ENCODE assay signal across 9 cellular contexts in the genomic region with DNA sequence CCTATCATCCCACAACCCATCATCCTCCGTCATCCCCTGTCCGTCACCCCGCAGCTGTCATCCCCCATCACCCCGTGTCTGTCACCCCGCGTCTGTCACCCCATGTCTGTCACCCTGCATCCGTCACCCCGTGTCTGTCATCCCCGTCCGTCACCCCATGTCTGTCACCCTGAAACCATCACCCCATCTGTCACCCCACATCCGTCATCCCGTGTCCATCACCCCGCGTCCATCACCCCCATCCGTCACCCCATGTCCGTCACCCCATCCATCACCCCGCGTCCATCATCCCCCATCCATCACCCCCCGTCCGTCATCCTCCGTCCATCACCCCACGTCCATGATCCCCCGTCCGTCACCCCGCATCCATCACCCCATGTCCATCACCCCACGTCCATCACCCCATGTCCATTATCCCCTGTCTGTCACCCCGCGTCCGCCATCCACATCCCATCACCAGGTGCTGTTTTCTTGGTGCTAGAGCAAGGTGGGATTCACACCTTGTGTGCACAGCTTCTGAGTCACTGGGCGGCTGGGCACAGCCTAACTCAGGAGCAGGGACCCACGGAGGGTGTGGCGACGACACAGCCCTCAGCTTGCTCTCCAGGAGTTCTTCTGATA. TPM values are rescaled to one million over a fixed set of nuclear protein-coding genes. Genes with fewer than 3 reads are reported as not detected.
DNase-seq lines count a peak whose midpoint lies in the region; ATAC-seq, FAIRE-seq and TF ChIP-seq lines count a peak whose summit lies in the region.
"Had no signal": no experiment of that assay in that cellular context is flagged by ENCODE, and none has a peak within 500 bp of the region (broad histone marks: within the 10 kb centered on the region; RNA-seq: fewer than 3 reads in every experiment).

No MANE protein-coding gene starts in this region.

- TF ChIP-seq EP300 in HepG2 (IDR thresholded peaks at IDR 0.05; ENCODE audit: low read depth in 2 of 2, low read length in 2 of 2), result no peak
- TF ChIP-seq EP300 in HepG2 (CRISPR knock-in tag; IDR thresholded peaks at IDR 0.05; ENCODE audit: borderline replicate concordance), result no peak

- H3K9ac ChIP-seq in HepG2 (ENCODE audit: insufficient read depth, low read depth, low read length), result no peak overlapping the region
- H3K9ac ChIP-seq in mammary epithelial cell (ENCODE audit: insufficient read depth, low read length), result no peak overlapping the region

- H3K9me3 ChIP-seq in HepG2 (ENCODE audit: low read length), result no peaks in the 10 kb centered on the region
- no peaks in the 10 kb centered on the region for H3K9me3 ChIP-seq in mammary epithelial cell (replicated peaks; ENCODE audit: insufficient read depth, low read length)
- H3K9me3 ChIP-seq: neutrophil had no signal

- H3K9me3 Mint-ChIP-seq in IgD-negative memory B cell, result no peaks in the 10 kb centered on the region
- H3K9me3 Mint-ChIP-seq in activated T-cell treated with anti-CD3 and anti-CD28 coated beads, Interleukin-2, amount 50 U/mL, for 72 hours, result no peaks in the 10 kb centered on the region
- peaks cover 0 to 3% of the 10 kb centered on the region in 2 donors for H3K9me3 Mint-ChIP-seq in stimulated activated naive B cell treated with anti-CD40 and anti-IgM and Interleukin-4, amounts not matched to agents 10 μg/mL and 1 μg/mL and 100 μg/mL, for 72 hours

- dilution Hi-C loops in mammary epithelial cell (cut with HindIII; ENCODE audit: low sequenced_read_pairs), result no loop called here

- H3K4me3 ChIP-seq in HepG2 (replicated peaks in 1 of 3; ENCODE audit: insufficient read depth in 1 of 3, low read depth in 2 of 3, low read length in 3 of 3), result no peak overlapping the region
- H3K4me3 ChIP-seq in mammary epithelial cell (replicated peaks in 1 of 3; ENCODE audit: insufficient read depth in 1 of 3, low read depth in 2 of 3, low read length in 3 of 3), result no peak overlapping the region

- no peaks in the 10 kb centered on the region for H3K36me3 Mint-ChIP-seq in IgD-negative memory B cell
- H3K36me3 Mint-ChIP-seq in activated T-cell treated with anti-CD3 and anti-CD28 coated beads, Interleukin-2, amount 50 U/mL, for 72 hours (ENCODE audit: insufficient read depth in 2 of 2), result no peaks in the 10 kb centered on the region
- H3K36me3 Mint-ChIP-seq in stimulated activated naive B cell treated with anti-CD40 and anti-IgM and Interleukin-4, amounts not matched to agents 10 μg/mL and 1 μg/mL and 100 μg/mL, for 72 hours, result peaks cover 3 to 15% of the 10 kb centered on the region in 2 donors

- TF ChIP-seq POLR2A in HepG2 (IDR thresholded peaks at IDR 0.05; ENCODE audit: insufficient read depth in 1 of 2, low read depth in 2 of 2, low read length in 2 of 2), result no peak

- TF ChIP-seq CTCF in HepG2 (CRISPR knock-in tag; IDR thresholded peaks at IDR 0.05) (no peak), mammary epithelial cell (conservative IDR thresholded peaks at IDR 0.05 in 1 of 2, IDR thresholded peaks at IDR 0.05 in 1 of 2; ENCODE audit: extremely low read depth in 1 of 2, insufficient read depth in 1 of 2, low read depth in 1 of 2, low read length in 2 of 2) (no peak)

- peak in 1 of 2 donors; percentile 0 for DNase-seq in activated T-cell treated with anti-CD3 and anti-CD28 coated beads, Interleukin-2, amount 50 U/mL, for 72 hours
- DNase-seq in HepG2 (ENCODE audit: low spot score) (no peak), mammary epithelial cell (no peak), amygdala (lab: John Stamatoyannopoulos, UW) (no peak)
- DNase-seq in stimulated activated naive B cell treated with anti-CD40 and anti-IgM and Interleukin-4, amounts not matched to agents 10 μg/mL and 1 μg/mL and 100 μg/mL, for 72 hours, result no peak

- peak overlapping the region in 2 of 3 donors; percentile 71 to 96 for H3K27ac Mint-ChIP-seq in IgD-negative memory B cell
- peak overlapping the region; percentile 82 for H3K27ac Mint-ChIP-seq in activated T-cell treated with anti-CD3 and anti-CD28 coated beads, Interleukin-2, amount 50 U/mL, for 72 hours
- peak overlapping the region; percentile 92 for H3K27ac Mint-ChIP-seq in stimulated activated naive B cell treated with anti-CD40 and anti-IgM and Interleukin-4, amounts not matched to agents 10 μg/mL and 1 μg/mL and 100 μg/mL, for 72 hours

- H2AFZ ChIP-seq in HepG2 (ENCODE audit: low read length) (no peak overlapping the region), mammary epithelial cell (ENCODE audit: low read depth, low read length) (no peak overlapping the region)

- H3K27me3 ChIP-seq in HepG2 (ENCODE audit: control insufficient read depth in 1 of 2, insufficient read depth in 2 of 2, low read length in 2 of 2), result peaks cover 21 to 76% of the 10 kb centered on the region in 2 experiments
- no peaks in the 10 kb centered on the region for H3K27me3 ChIP-seq in mammary epithelial cell (ENCODE audit: insufficient read depth, low read length)
- H3K27me3 ChIP-seq: neutrophil had no signal

- H4K20me1 ChIP-seq in HepG2 (ENCODE audit: insufficient read depth, low read length) (no peaks in the 10 kb centered on the region), mammary epithelial cell (ENCODE audit: insufficient read depth, low read length) (no peaks in the 10 kb centered on the region)

- WGBS in HepG2 (ENCODE audit: low lambda C conversion rate), result 62% methylated on average over 33 of the region's 33 CpGs
- WGBS in mammary epithelial cell (ENCODE audit: low coverage, missing lambda C conversion rate), result 93% methylated on average over 4 of the region's 33 CpGs

- BruUV-seq in HepG2 (replicated peaks; lab: Mats Ljungman, UMichigan) (no TSS peak), mammary epithelial cell (replicated peaks; lab: Mats Ljungman, UMichigan) (no TSS peak)

- peak overlapping the region in 2 of 4 donors; percentile 43 to 83 for H3K4me3 Mint-ChIP-seq in IgD-negative memory B cell
- H3K4me3 Mint-ChIP-seq in activated T-cell treated with anti-CD3 and anti-CD28 coated beads, Interleukin-2, amount 50 U/mL, for 72 hours, result peak overlapping the region; percentile 20 to 48
- peak overlapping the region in 1 of 2 donors; percentile 55 for H3K4me3 Mint-ChIP-seq in stimulated activated naive B cell treated with anti-CD40 and anti-IgM and Interleukin-4, amounts not matched to agents 10 μg/mL and 1 μg/mL and 100 μg/mL, for 72 hours

- H3K79me2 ChIP-seq in HepG2 (ENCODE audit: insufficient read depth, low read length), result no peaks in the 10 kb centered on the region
- H3K79me2 ChIP-seq in mammary epithelial cell (ENCODE audit: insufficient read depth, low read length), result no peaks in the 10 kb centered on the region

- in situ Hi-C loops in HepG2 (cut with HindIII; ENCODE audit: extremely low pct_ligation_motif_present, low pct_unique_long_range_greater_than_20kb), result no loop called here
- in situ Hi-C loops in mammary epithelial cell (cut with MboI; ENCODE audit: low sequenced_read_pairs in 2 of 2), result no loop called here

- peaks cover 15 to 25% (median 23%) of the 10 kb centered on the region in 3 donors for H3K4me1 Mint-ChIP-seq in IgD-negative memory B cell
- H3K4me1 Mint-ChIP-seq in activated T-cell treated with anti-CD3 and anti-CD28 coated beads, Interleukin-2, amount 50 U/mL, for 72 hours (ENCODE audit: low read depth), result peaks cover 52% of the 10 kb centered on the region
- H3K4me1 Mint-ChIP-seq in stimulated activated naive B cell treated with anti-CD40 and anti-IgM and Interleukin-4, amounts not matched to agents 10 μg/mL and 1 μg/mL and 100 μg/mL, for 72 hours, result peaks cover 32 to 48% of the 10 kb centered on the region in 2 donors

- CTCF ChIA-PET in HepG2 (lab: Yijun Ruan, JAX; ENCODE audit: low intra/inter-chr PET ratio, low total read pairs), result no interaction called here
- CTCF ChIA-PET in mammary epithelial cell (lab: Charles Lee; ENCODE audit: low non-redundant PET), result no interaction called here

- H3K27ac ChIP-seq in HepG2 (ENCODE audit: extremely low read length, insufficient read depth, low read length) (no peak overlapping the region), mammary epithelial cell (ENCODE audit: insufficient read depth, low read depth, low read length) (no peak overlapping the region)
- H3K27ac ChIP-seq: neutrophil had no signal

- H3K27me3 Mint-ChIP-seq in IgD-negative memory B cell, result no peaks in the 10 kb centered on the region
- H3K27me3 Mint-ChIP-seq in activated T-cell treated with anti-CD3 and anti-CD28 coated beads, Interleukin-2, amount 50 U/mL, for 72 hours (ENCODE audit: low read depth), result no peaks in the 10 kb centered on the region
- H3K27me3 Mint-ChIP-seq in stimulated activated naive B cell treated with anti-CD40 and anti-IgM and Interleukin-4, amounts not matched to agents 10 μg/mL and 1 μg/mL and 100 μg/mL, for 72 hours, result no peaks in the 10 kb centered on the region

- POLR2A ChIA-PET in HepG2 (lab: Yijun Ruan, JAX), result no interaction called here

- H3K4me1 ChIP-seq in HepG2 (ENCODE audit: insufficient read depth, low read length) (0 out of 2 replicates have a peak, but pooled peaks cover 6% of the 10 kb centered on the region), mammary epithelial cell (ENCODE audit: insufficient read depth, low read length) (peaks cover 9% of the 10 kb centered on the region)

- FAIRE-seq in HepG2 (lab: Jason Lieb, UNC), result no peak

- no peaks in the 10 kb centered on the region for H3K36me3 ChIP-seq in HepG2 (replicated peaks in 1 of 2; ENCODE audit: control insufficient read depth in 1 of 2, insufficient read depth in 2 of 2, low read length in 2 of 2)
- no peaks in the 10 kb centered on the region for H3K36me3 ChIP-seq in mammary epithelial cell (ENCODE audit: insufficient read depth, low read length)
- H3K36me3 ChIP-seq: neutrophil had no signal

- TF ChIP-seq RAD21 in HepG2 (CRISPR knock-in tag; IDR thresholded peaks at IDR 0.05), result no peak

- no peak for ATAC-seq in activated T-cell treated with anti-CD3 and anti-CD28 coated beads, Interleukin-2, amount 50 U/mL, for 72 hours (replicated peaks in 1 of 2)
- no peak for ATAC-seq in HepG2
- ATAC-seq in stimulated activated naive B cell treated with anti-CD40 and anti-IgM and Interleukin-4, amounts not matched to agents 10 μg/mL and 1 μg/mL and 100 μg/mL, for 72 hours (replicated peaks), result no peak
- ATAC-seq in HG03432 (IDR thresholded peaks at IDR 0.05; ENCODE audit: unreplicated experiment), result no peak
- ATAC-seq: HCT116 had no signal

- intact Hi-C loops in HepG2 (cut with micrococcal nuclease; ENCODE audit: unreplicated experiment) (no loop called here), mammary epithelial cell (cut with micrococcal nuclease) (no loop called here)

- H3K4me2 ChIP-seq in HepG2 (ENCODE audit: low read depth, low read length) (no peak overlapping the region), mammary epithelial cell (ENCODE audit: insufficient read depth, low read depth, low read length) (no peak overlapping the region)

RNA-seq across cellular contexts. Expression of a gene that starts 24.2 kb away (rescaled TPM):
- polyA plus RNA-seq in IgD-negative memory B cell (52.8 TPM), HepG2 (2011; rRNA removed) (0.05 and 0.07 TPM in 2 replicates), mammary epithelial cell (4.0 TPM)
- total RNA-seq in activated T-cell treated with anti-CD3 and anti-CD28 coated beads, Interleukin-2, amount 50 U/mL, for 72 hours, result 10 to 100 TPM; 39.2 to 48.9 TPM
- total RNA-seq in HepG2 (2016; rRNA removed; fragmentation: Illumina TruSeq; extraction: Trizol) (not detected in 2 replicates), mammary epithelial cell (1 to 10 TPM; 5.2 to 8.4 TPM)
- not detected in 2 replicates for total RNA-seq in HepG2 (2016; cell fraction: cytosol; rRNA removed; fragmentation: Illumina TruSeq; extraction: Trizol; ENCODE audit: low read depth)
- total RNA-seq in HepG2 (2016; cell fraction: insoluble cytoplasmic fraction; rRNA removed; fragmentation: Illumina TruSeq; extraction: Trizol), result 0.06 and 0.09 TPM in 2 replicates
- total RNA-seq in HepG2 (2016; cell fraction: membrane; rRNA removed; fragmentation: Illumina TruSeq; extraction: Trizol), result not detected in 2 replicates
- total RNA-seq in HepG2 (2016; cell fraction: nucleus; rRNA removed; fragmentation: Illumina TruSeq; extraction: Trizol), result 0.09 TPM in 1 of 2 replicates, not detected in the other
- polyA plus RNA-seq in HepG2 (2011; cell fraction: cytosol; rRNA removed), result 0.09 TPM in 2 replicates
- 0.14 and 0.21 TPM in 2 replicates for polyA plus RNA-seq in HepG2 (2011; cell fraction: nucleus; rRNA removed)
- 0.04 TPM in 1 of 2 replicates, not detected in the other for polyA plus RNA-seq in HepG2 (2012)
- not detected in 2 replicates for polyA plus RNA-seq in HepG2 (2016; cell fraction: cytosol; fragmentation: Illumina TruSeq; extraction: Trizol; ENCODE audit: low read depth)
- not detected in 2 replicates for polyA plus RNA-seq in HepG2 (2016; cell fraction: insoluble cytoplasmic fraction; fragmentation: Illumina TruSeq; extraction: Trizol; ENCODE audit: low read depth)
- polyA plus RNA-seq in HepG2 (2016; cell fraction: membrane; fragmentation: Illumina TruSeq; extraction: Trizol; ENCODE audit: low read depth), result not detected in 2 replicates
- polyA plus RNA-seq in HepG2 (2016; cell fraction: nucleus; fragmentation: Illumina TruSeq; extraction: Trizol; ENCODE audit: insufficient read depth, low read depth), result 0.11 TPM in 1 of 2 replicates, not detected in the other
- 0.20 and 10.0 TPM in 2 replicates for polyA minus RNA-seq in HepG2 (2011; rRNA and poly(A)+ RNA removed; ENCODE audit: low replicate concordance)
- 0.20 and 0.26 TPM in 2 replicates for polyA minus RNA-seq in HepG2 (2011; cell fraction: cytosol; rRNA and poly(A)+ RNA removed)
- 0.12 and 0.26 TPM in 2 replicates for polyA minus RNA-seq in HepG2 (2011; cell fraction: nucleus; rRNA and poly(A)+ RNA removed)
- polyA minus RNA-seq in mammary epithelial cell, result 2.5 TPM

Comparison
In these comparisons a context has a peak if more than half of its experiments do, and no peak if none do; other contexts are left out.
1. RNA of a gene that starts 24.2 kb away (total RNA-seq): 39.2 to 48.9 TPM in activated T-cell treated with anti-CD3 and anti-CD28 coated beads, Interleukin-2, amount 50 U/mL, for 72 hours; 5.2 to 8.4 TPM in mammary epithelial cell and 0.06 to 0.09 TPM in HepG2; every median in the first group is over 4 times any median in the second.
2. Peak in every context shown above with its lines, with median percentiles within 50 percentile points of each other: H3K27ac Mint-ChIP-seq.